In genomic region chr6:31850765-31851484, GRCh38 we compare ENCODE assay signal across 22 cellular contexts. TPM values are rescaled to one million over a fixed set of nuclear protein-coding genes. Genes with fewer than 3 reads are reported as not detected.
A peak's percentile ranks its signal among the peaks of the same experiment; 100 is the strongest.
DNase-seq lines count a peak whose midpoint lies in the region; ATAC-seq and TF ChIP-seq lines count a peak whose summit lies in the region.
"Had no signal": no experiment of that assay in that cellular context is flagged by ENCODE, and none has a peak within 500 bp of the region (broad histone marks: within the 10 kb centered on the region; RNA-seq: fewer than 3 reads in every experiment).

No MANE protein-coding gene starts in this region.

- H2BK5ac ChIP-seq in mesendoderm (ENCODE audit: low read length), result no peak overlapping the region

- no peak overlapping the region for H3K4me3 Mint-ChIP-seq in activated T-cell treated with anti-CD3 and anti-CD28 coated beads, Interleukin-2, amount 50 U/mL, for 24 hours
- H3K4me3 Mint-ChIP-seq in endodermal cell (peak overlapping the region; percentile 20), type B pancreatic cell (peak overlapping the region; percentile 55)
- H3K4me3 Mint-ChIP-seq: CD8-positive, alpha-beta memory T cell; IgD-negative memory B cell had no signal

- H3K18ac ChIP-seq in mesendoderm (ENCODE audit: low read length), result no peak overlapping the region

- H4K5ac ChIP-seq in mesendoderm (ENCODE audit: low read length), result no peak overlapping the region

- H3K4me3 ChIP-seq in endodermal cell (ENCODE audit: low read length) (no peak overlapping the region), mesendoderm (ENCODE audit: low read length) (no peak overlapping the region)
- H3K4me3 ChIP-seq: HAP-1, SJSA1 had no signal

- H3K79me1 ChIP-seq in mesendoderm (ENCODE audit: low read length), result no peaks in the 10 kb centered on the region

- H2BK120ac ChIP-seq in mesendoderm (ENCODE audit: low read depth, low read length), result no peak overlapping the region

- no peaks in the 10 kb centered on the region for H3K9me3 Mint-ChIP-seq in activated T-cell treated with anti-CD3 and anti-CD28 coated beads, Interleukin-2, amount 50 U/mL, for 24 hours
- H3K9me3 Mint-ChIP-seq in endodermal cell (peaks cover 24% of the 10 kb centered on the region), type B pancreatic cell (no peaks in the 10 kb centered on the region)
- H3K9me3 Mint-ChIP-seq: IgD-negative memory B cell had no signal

- H2AK5ac ChIP-seq in mesendoderm (ENCODE audit: low read length), result no peak overlapping the region

- no peaks in the 10 kb centered on the region for H3K4me1 Mint-ChIP-seq in activated T-cell treated with anti-CD3 and anti-CD28 coated beads, Interleukin-2, amount 50 U/mL, for 24 hours (ENCODE audit: low read depth)
- H3K4me1 Mint-ChIP-seq in endodermal cell (peaks cover 7% of the 10 kb centered on the region), type B pancreatic cell (ENCODE audit: unreplicated experiment) (no peaks in the 10 kb centered on the region)
- H3K4me1 Mint-ChIP-seq: CD8-positive, alpha-beta memory T cell; IgD-negative memory B cell had no signal

- no peaks in the 10 kb centered on the region for H3K27me3 Mint-ChIP-seq in activated T-cell treated with anti-CD3 and anti-CD28 coated beads, Interleukin-2, amount 50 U/mL, for 24 hours
- H3K27me3 Mint-ChIP-seq in endodermal cell (ENCODE audit: insufficient read depth) (peaks cover 6% of the 10 kb centered on the region), type B pancreatic cell (no peaks in the 10 kb centered on the region)
- H3K27me3 Mint-ChIP-seq: CD8-positive, alpha-beta memory T cell; IgD-negative memory B cell had no signal

- TF ChIP-seq CTCF in endodermal cell (conservative IDR thresholded peaks at IDR 0.05) (no peak), type B pancreatic cell (conservative IDR thresholded peaks at IDR 0.05) (no peak)

- no peak overlapping the region for H3K4ac ChIP-seq in mesendoderm (ENCODE audit: low read depth, low read length)

- no peak overlapping the region for H2BK15ac ChIP-seq in mesendoderm (replicated peaks; ENCODE audit: low read depth)

- H3K9me3 ChIP-seq in endodermal cell (ENCODE audit: control insufficient read depth, low read length), result peaks cover 9% of the 10 kb centered on the region
- H3K9me3 ChIP-seq: SJSA1 had no signal

- WGBS in endodermal cell (ENCODE audit: insufficient coverage in 1 of 2, insufficient read length in 1 of 2), 2 experiments, result 95 to 100% methylated on average over 2 of the region's 2 CpGs
- WGBS in mesendoderm (ENCODE audit: extremely low coverage, insufficient coverage, low lambda C conversion rate), result no CpG with 5 or more reads among the region's 2 CpGs

- H3K27me3 ChIP-seq in endodermal cell (ENCODE audit: control insufficient read depth, insufficient read depth, low read length, poor library complexity, severe bottlenecking) (no peaks in the 10 kb centered on the region), mesendoderm (ENCODE audit: insufficient read depth, low read length, poor library complexity) (no peaks in the 10 kb centered on the region)
- H3K27me3 ChIP-seq: SJSA1 had no signal

- H3K4me1 ChIP-seq in endodermal cell (ENCODE audit: control insufficient read depth, insufficient read depth, low read length) (peaks cover 3% of the 10 kb centered on the region), mesendoderm (ENCODE audit: control insufficient read depth, low read depth, low read length) (no peaks in the 10 kb centered on the region)
- H3K4me1 ChIP-seq: HAP-1, SJSA1 had no signal

- H3K79me2 ChIP-seq in mesendoderm (ENCODE audit: control insufficient read depth, insufficient read depth, low read length), result no peaks in the 10 kb centered on the region

- H4K8ac ChIP-seq in mesendoderm (ENCODE audit: low read depth, low read length), result no peak overlapping the region

- H3K36me3 Mint-ChIP-seq in activated T-cell treated with anti-CD3 and anti-CD28 coated beads, Interleukin-2, amount 50 U/mL, for 24 hours (ENCODE audit: low read depth), result peaks cover 6% of the 10 kb centered on the region
- H3K36me3 Mint-ChIP-seq in endodermal cell (ENCODE audit: low read depth), result peaks cover 15% of the 10 kb centered on the region
- H3K36me3 Mint-ChIP-seq in type B pancreatic cell, result peaks cover 10% of the 10 kb centered on the region

- peak overlapping the region; percentile 1 for H3K56ac ChIP-seq in mesendoderm (ENCODE audit: low read length)

- no peak for ATAC-seq in HG03175 (IDR thresholded peaks at IDR 0.05; ENCODE audit: unreplicated experiment)

- H3K27ac Mint-ChIP-seq in activated T-cell treated with anti-CD3 and anti-CD28 coated beads, Interleukin-2, amount 50 U/mL, for 24 hours, result peak overlapping the region; percentile 20
- H3K27ac Mint-ChIP-seq in endodermal cell (peak overlapping the region; percentile 67), type B pancreatic cell (peak overlapping the region; percentile 29)
- H3K27ac Mint-ChIP-seq: IgD-negative memory B cell had no signal

- peaks cover 4% of the 10 kb centered on the region for H3K36me3 ChIP-seq in endodermal cell (ENCODE audit: control insufficient read depth, insufficient read depth, low read length)
- no peaks in the 10 kb centered on the region for H3K36me3 ChIP-seq in mesendoderm (ENCODE audit: control insufficient read depth, insufficient read depth, low read length)
- H3K36me3 ChIP-seq: HAP-1, SJSA1 had no signal

- H3K27ac ChIP-seq in endodermal cell (ENCODE audit: low read depth, low read length) (no peak overlapping the region), mesendoderm (ENCODE audit: low read depth, low read length) (no peak overlapping the region)
- H3K27ac ChIP-seq: 22Rv1, C4-2B, SJSA1 had no signal

- H3K9ac ChIP-seq in endodermal cell (ENCODE audit: extremely low read depth, low read length, poor library complexity, severe bottlenecking) (no peak overlapping the region), mesendoderm (ENCODE audit: low read length) (no peak overlapping the region)

- no peak overlapping the region for H3K4me2 ChIP-seq in mesendoderm (ENCODE audit: low read length)

- no peak overlapping the region for H3K23ac ChIP-seq in mesendoderm (ENCODE audit: low read length)

- no peak for DNase-seq in activated T-cell treated with anti-CD3 and anti-CD28 coated beads, Interleukin-2, amount 50 U/mL, for 24 hours
- DNase-seq in activated T-cell treated with anti-CD3 and anti-CD28 coated beads, Interleukin-2, amount 50 U/mL, for 48 hours, result no peak
- DNase-seq in endodermal cell (no peak), mesendoderm (no peak), type B pancreatic cell (ENCODE audit: extremely low spot score, unreplicated experiment) (no peak), Ammon's horn (ENCODE audit: low spot score) (no peak), glomerular visceral epithelial cell (ENCODE audit: extremely low spot score) (no peak)
- DNase-seq: AML-193; CD8-positive, alpha-beta memory T cell; EL; Karpas-422; NCI-H187; NCI-H446; NCI-H526 had no signal

RNA-seq across cellular contexts. Expression of gene NEU1, which starts 11.7 kb away (rescaled TPM):
- total RNA-seq in endodermal cell, result 10 to 100 TPM; 42.4 to 50.7 TPM
- 37.3 TPM for polyA plus RNA-seq in endodermal cell (2013, experiment 1 of 2)
- 34.3 TPM for polyA plus RNA-seq in endodermal cell (2013, experiment 2 of 2)
- polyA plus RNA-seq in mesendoderm (2013, experiment 1 of 2), result 31.5 TPM
- polyA plus RNA-seq in mesendoderm (2013, experiment 2 of 2), result 31.9 TPM
- 46.9 and 62.5 TPM in 2 replicates for total RNA-seq in type B pancreatic cell (ENCODE audit: low replicate concordance)

RNA-seq across cellular contexts. Expression of gene HSPA1B, which starts 23.4 kb away (rescaled TPM):
- total RNA-seq in endodermal cell (10 to 100 TPM; 61.8 to 83.9 TPM), type B pancreatic cell (ENCODE audit: low replicate concordance) (132 and 252 TPM in 2 replicates)
- polyA plus RNA-seq in endodermal cell (2013, experiment 1 of 2), result 64.0 TPM
- polyA plus RNA-seq in endodermal cell (2013, experiment 2 of 2), result 54.0 TPM
- polyA plus RNA-seq in mesendoderm (2013, experiment 1 of 2), result 23.9 TPM
- polyA plus RNA-seq in mesendoderm (2013, experiment 2 of 2), result 22.5 TPM

RNA-seq across cellular contexts. Expression of gene SLC44A4, which starts 27.9 kb away (rescaled TPM):
- total RNA-seq in endodermal cell (1 to 10 TPM; 1.3 to 3.6 TPM), type B pancreatic cell (ENCODE audit: low replicate concordance) (8.8 and 10.6 TPM in 2 replicates)
- 0.68 TPM for polyA plus RNA-seq in endodermal cell (2013, experiment 1 of 2)
- polyA plus RNA-seq in endodermal cell (2013, experiment 2 of 2), result 0.41 TPM
- 0.81 TPM for polyA plus RNA-seq in mesendoderm (2013, experiment 1 of 2)
- 0.71 TPM for polyA plus RNA-seq in mesendoderm (2013, experiment 2 of 2)
- total RNA-seq: CD8-positive, alpha-beta memory T cell; MCF 10A; OCI-LY7; SJSA1 had no signal
- polyA plus RNA-seq: CD8-positive, alpha-beta memory T cell; IgD-negative memory B cell had no signal

RNA-seq across cellular contexts. Expression of gene HSPA1A, which starts 35.6 kb away (rescaled TPM):
- total RNA-seq in endodermal cell, result 10 to 100 TPM; 53.1 to 62.6 TPM
- polyA plus RNA-seq in endodermal cell (2013, experiment 1 of 2), result 50.5 TPM
- polyA plus RNA-seq in endodermal cell (2013, experiment 2 of 2), result 49.6 TPM
- polyA plus RNA-seq in mesendoderm (2013, experiment 1 of 2), result 37.1 TPM
- polyA plus RNA-seq in mesendoderm (2013, experiment 2 of 2), result 40.9 TPM
- total RNA-seq in type B pancreatic cell (ENCODE audit: low replicate concordance), result 45.7 and 54.7 TPM in 2 replicates

RNA-seq across cellular contexts. Expression of gene HSPA1L, which starts 35.8 kb away (rescaled TPM):
- total RNA-seq in endodermal cell, result 1 to 10 TPM; 1.2 to 1.5 TPM
- 1.1 TPM for polyA plus RNA-seq in endodermal cell (2013, experiment 1 of 2)
- 1.4 TPM for polyA plus RNA-seq in endodermal cell (2013, experiment 2 of 2)
- polyA plus RNA-seq in mesendoderm (2013, experiment 1 of 2), result 0.83 TPM
- polyA plus RNA-seq in mesendoderm (2013, experiment 2 of 2), result 0.98 TPM
- 1.8 and 1.9 TPM in 2 replicates for total RNA-seq in type B pancreatic cell (ENCODE audit: low replicate concordance)
